Comparison of ENCODE assay signal across 11 cellular contexts in genomic region chr13:91595677-91596076, GRCh38.
"Had no signal": no experiment of that assay in that cellular context is flagged by ENCODE, and none has a peak within 500 bp of the region (broad histone marks: within the 10 kb centered on the region; RNA-seq: fewer than 3 reads in every experiment).

No MANE protein-coding gene starts in this region.

- H3K36me3 ChIP-seq: HAP-1 had no signal

- H2AFZ ChIP-seq: GM23248, GM23338 had no signal

- ATAC-seq: GM23338, HCT116 had no signal

- H3K27ac ChIP-seq: GM23248 had no signal

- FAIRE-seq: H1, H54 had no signal

- H3K4me1 ChIP-seq: HAP-1 had no signal

- DNase-seq: GM23248, GOT3, H7, H9, HCEC 1CT, HFFc6 had no signal

- H3K4me3 ChIP-seq: GM23248, GM23338, HAP-1 had no signal

- H3K9me3 ChIP-seq: HAP-1 had no signal

- H3K9ac ChIP-seq: GM23248 had no signal

- H3K4me2 ChIP-seq: GM23338 had no signal
